ENCODE assay signal across 8 cellular contexts in genomic region chr11:833114-833791, GRCh38. TPM values are rescaled to one million over a fixed set of nuclear protein-coding genes. Genes with fewer than 3 reads are reported as not detected.
DNase-seq lines count a peak whose midpoint lies in the region; ATAC-seq and TF ChIP-seq lines count a peak whose summit lies in the region.

No MANE protein-coding gene starts in this region.

- no peaks in the 10 kb centered on the region for H3F3A ChIP-seq in SU-DHL-6 (ENCODE audit: insufficient read depth)

- H3K36me3 Mint-ChIP-seq in type B pancreatic cell, result no peaks in the 10 kb centered on the region

- H3K9me3 Mint-ChIP-seq in type B pancreatic cell, result no peaks in the 10 kb centered on the region

- H3K4me1 Mint-ChIP-seq in type B pancreatic cell (ENCODE audit: unreplicated experiment), result peaks cover 2% of the 10 kb centered on the region

- peak overlapping the region; percentile 90 to 99 (median 98) for H3K4me2 ChIP-seq in BLaER1 treated with 17β-estradiol and CSF1 and Interleukin-3, amounts not matched to agents 10 nM and 100 nM
- H3K4me2 ChIP-seq in SU-DHL-6 (ENCODE audit: low read depth, low read length, poor library complexity, severe bottlenecking), result peak overlapping the region; percentile 35

- H3K9me2 ChIP-seq in SU-DHL-6 (replicated peaks; ENCODE audit: insufficient read depth, low read length), result no peaks in the 10 kb centered on the region

- no peaks in the 10 kb centered on the region for H3K9me3 ChIP-seq in BLaER1 treated with 17β-estradiol and CSF1 and Interleukin-3, amounts not matched to agents 10 nM and 100 nM (replicated peaks in 1 of 11)
- no peaks in the 10 kb centered on the region for H3K9me3 ChIP-seq in SU-DHL-6 (ENCODE audit: insufficient read depth, low read length)

- peaks cover 32% of the 10 kb centered on the region for H3K27me3 Mint-ChIP-seq in type B pancreatic cell

- peak overlapping the region; percentile 89 for H3K27ac Mint-ChIP-seq in type B pancreatic cell

- peaks cover 64 to 81% (median 69%) of the 10 kb centered on the region in 10 experiments for H3K4me1 ChIP-seq in BLaER1 treated with 17β-estradiol and CSF1 and Interleukin-3, amounts not matched to agents 10 nM and 100 nM

- no peak overlapping the region for H2AFZ ChIP-seq in SU-DHL-6 (ENCODE audit: low read depth, low read length, severe bottlenecking)

- H3K27ac ChIP-seq in BLaER1 treated with 17β-estradiol and CSF1 and Interleukin-3, amounts not matched to agents 10 nM and 100 nM, result peak overlapping the region; percentile 43 to 83 (median 77)
- H3K27ac ChIP-seq in SU-DHL-6 (ENCODE audit: low read depth, low read length), result no peak overlapping the region

- H4K20me1 ChIP-seq in BLaER1 treated with 17β-estradiol and CSF1 and Interleukin-3, amounts not matched to agents 10 nM and 100 nM, result peaks cover 37 to 93% (median 88%) of the 10 kb centered on the region in 11 experiments
- H4K20me1 ChIP-seq in SU-DHL-6 (ENCODE audit: low read depth, low read length), result no peaks in the 10 kb centered on the region

- H3K27me3 ChIP-seq in BLaER1 treated with 17β-estradiol and CSF1 and Interleukin-3, amounts not matched to agents 10 nM and 100 nM, result peaks cover 43 to 65% (median 51%) of the 10 kb centered on the region in 11 experiments
- H3K27me3 ChIP-seq in SU-DHL-6 (ENCODE audit: low read length), result no peaks in the 10 kb centered on the region

- ATAC-seq in GM21529 (IDR thresholded peaks at IDR 0.05; ENCODE audit: unreplicated experiment), result peak; percentile 24

- H3K9ac ChIP-seq in BLaER1 treated with 17β-estradiol and CSF1 and Interleukin-3, amounts not matched to agents 10 nM and 100 nM, result peak overlapping the region; percentile 74 to 92 (median 84)
- no peak overlapping the region for H3K9ac ChIP-seq in SU-DHL-6 (ENCODE audit: low read length)

- no peaks in the 10 kb centered on the region for H3K79me2 ChIP-seq in SU-DHL-6 (ENCODE audit: insufficient read depth, low read length)

- TF ChIP-seq CTCF in SU-DHL-6 (IDR thresholded peaks at IDR 0.05; ENCODE audit: insufficient read depth, low read length, poor library complexity, severe bottlenecking) (no peak), type B pancreatic cell (conservative IDR thresholded peaks at IDR 0.05) (peak; percentile 17)

- peaks cover 18 to 23% (median 22%) of the 10 kb centered on the region in 11 experiments for H3K36me3 ChIP-seq in BLaER1 treated with 17β-estradiol and CSF1 and Interleukin-3, amounts not matched to agents 10 nM and 100 nM
- H3K36me3 ChIP-seq in SU-DHL-6 (ENCODE audit: low read length), result no peaks in the 10 kb centered on the region

- peak overlapping the region; percentile 84 for H3K4me3 Mint-ChIP-seq in type B pancreatic cell

- DNase-seq in dermis blood vessel endothelial cell, result peak; percentile 61
- DNase-seq in lung microvascular endothelial cell (ENCODE audit: low read depth in 2 of 2), result peak; percentile 55 to 61
- DNase-seq in type B pancreatic cell (ENCODE audit: extremely low spot score, unreplicated experiment), result no peak
- DNase-seq in NCI-H446 treated with DMSO at 0.1 percent for 48 hours (lab: John Stamatoyannopoulos, UW), result no peak
- no peak for DNase-seq in RKO (ENCODE audit: low spot score)

- peak overlapping the region; percentile 71 to 86 (median 74) for H3K4me3 ChIP-seq in BLaER1 treated with 17β-estradiol and CSF1 and Interleukin-3, amounts not matched to agents 10 nM and 100 nM
- H3K4me3 ChIP-seq in SU-DHL-6 (ENCODE audit: insufficient read depth, low read length, poor library complexity, severe bottlenecking), result no peak overlapping the region

RNA-seq across cellular contexts. Expression of gene CD151, which starts 0.5 kb away (rescaled TPM):
- total RNA-seq in dermis blood vessel endothelial cell (700 and 712 TPM in 2 replicates), lung microvascular endothelial cell (460 and 726 TPM in 2 replicates), type B pancreatic cell (ENCODE audit: low replicate concordance) (126 and 128 TPM in 2 replicates)

RNA-seq across cellular contexts. Expression of gene CRACR2B, which starts 5.5 kb away (rescaled TPM):
- 27.5 and 29.8 TPM in 2 replicates for total RNA-seq in dermis blood vessel endothelial cell
- 11.6 and 15.9 TPM in 2 replicates for total RNA-seq in lung microvascular endothelial cell
- 10.3 and 19.3 TPM in 2 replicates for total RNA-seq in type B pancreatic cell (ENCODE audit: low replicate concordance)

RNA-seq across cellular contexts. Expression of gene POLR2L, which starts 9.1 kb away (rescaled TPM):
- total RNA-seq in dermis blood vessel endothelial cell (81.9 and 193 TPM in 2 replicates), lung microvascular endothelial cell (246 and 284 TPM in 2 replicates), type B pancreatic cell (ENCODE audit: low replicate concordance) (106 and 134 TPM in 2 replicates)

RNA-seq across cellular contexts. Expression of gene TSPAN4, which starts 9.4 kb away (rescaled TPM):
- total RNA-seq in dermis blood vessel endothelial cell (167 and 179 TPM in 2 replicates), lung microvascular endothelial cell (79.8 and 182 TPM in 2 replicates), type B pancreatic cell (ENCODE audit: low replicate concordance) (12.8 and 43.2 TPM in 2 replicates)

RNA-seq across cellular contexts. Expression of gene PNPLA2, which starts 14.5 kb away (rescaled TPM):
- total RNA-seq in dermis blood vessel endothelial cell, result 41.4 and 76.9 TPM in 2 replicates
- total RNA-seq in lung microvascular endothelial cell, result 33.3 and 50.6 TPM in 2 replicates
- 47.8 and 55.6 TPM in 2 replicates for total RNA-seq in type B pancreatic cell (ENCODE audit: low replicate concordance)

Comparison
In these comparisons a context has a peak if more than half of its experiments do, and no peak if none do; other contexts are left out.
1. DNase-seq: peak in dermis blood vessel endothelial cell (single experiment) and lung microvascular endothelial cell (2 of 2); none in type B pancreatic cell (single experiment), NCI-H446 treated with DMSO at 0.1 percent for 48 hours (single experiment) and RKO (single experiment).